ENCODE assay signal across 11 cellular contexts in the genomic region with DNA sequence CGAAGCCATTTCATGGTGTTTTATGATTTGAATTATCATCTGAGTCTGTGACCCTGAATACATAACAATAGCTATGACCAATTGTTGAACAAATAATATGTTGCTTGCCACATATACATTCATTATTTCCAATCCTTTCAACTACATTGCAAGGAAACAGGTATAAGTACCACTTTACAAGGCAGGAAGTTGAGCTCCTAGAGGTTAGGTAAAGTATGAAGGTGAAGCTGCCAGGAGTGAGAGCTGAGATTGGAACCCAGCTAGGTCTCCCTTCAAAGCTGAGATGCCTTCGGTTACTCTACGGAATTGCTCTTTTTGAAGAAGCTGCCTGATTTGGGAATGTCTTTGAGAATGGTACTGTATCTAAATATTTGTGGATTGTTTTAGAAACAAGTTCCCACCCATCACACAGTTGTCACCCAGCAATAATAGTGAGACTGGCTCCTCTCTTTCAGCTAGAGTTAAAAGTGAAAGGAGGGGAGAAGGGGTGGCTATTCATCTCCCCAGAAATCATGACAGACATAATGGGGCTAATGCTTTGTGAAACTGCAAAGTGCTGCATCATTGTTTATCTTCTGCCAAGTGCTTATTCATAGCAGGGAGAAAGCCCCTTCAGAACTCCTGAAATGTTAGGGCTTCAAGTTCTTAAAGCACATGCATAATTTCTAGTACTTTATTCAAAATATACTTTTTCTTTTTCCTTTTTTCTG.
DNase-seq lines count a peak whose midpoint lies in the region; ATAC-seq, FAIRE-seq and TF ChIP-seq lines count a peak whose summit lies in the region.
"Had no signal": no experiment of that assay in that cellular context is flagged by ENCODE, and none has a peak within 500 bp of the region (broad histone marks: within the 10 kb centered on the region; RNA-seq: fewer than 3 reads in every experiment).

No MANE protein-coding gene starts in this region.

- H3K9ac ChIP-seq in KMS-11 (no peak overlapping the region; the same call in 1 of the 2 replicates), mesendoderm (ENCODE audit: low read length) (no peak overlapping the region)

- H4K8ac ChIP-seq in mesendoderm (ENCODE audit: low read depth, low read length): no peak overlapping the region

- H2BK120ac ChIP-seq in mesendoderm (ENCODE audit: low read depth, low read length): no peak overlapping the region

- no peaks in the 10 kb centered on the region for H3K79me2 ChIP-seq in KMS-11 (ENCODE audit: insufficient read depth, low read depth)
- no peaks in the 10 kb centered on the region for H3K79me2 ChIP-seq in mesendoderm (ENCODE audit: control insufficient read depth, insufficient read depth, low read length)

- H3K4me1 ChIP-seq in CD8-positive, alpha-beta T cell (ENCODE audit: insufficient read depth, low read length): peaks cover 20% of the 10 kb centered on the region
- H3K4me1 ChIP-seq in KMS-11 (ENCODE audit: low read depth, poor library complexity, severe bottlenecking) (peaks cover 20% of the 10 kb centered on the region), mesendoderm (ENCODE audit: control insufficient read depth, low read depth, low read length) (peaks cover 2% of the 10 kb centered on the region)

- CTCF ChIA-PET in CD8-positive, alpha-beta T cell (lab: Charles Lee): interaction anchor here (0.6 kb wide), 1 partner anchor 143 kb away, joined by 3 read pairs; no protein-coding TSS in a partner anchor

- H3K27ac ChIP-seq in CD8-positive, alpha-beta T cell (ENCODE audit: low read depth, low read length): no peak overlapping the region
- H3K27ac ChIP-seq in KMS-11 (no peak overlapping the region; the same call in 1 of the 2 replicates), mesendoderm (ENCODE audit: low read depth, low read length) (no peak overlapping the region)
- H3K27ac ChIP-seq: neutrophil had no signal

- no CpG with 5 or more reads among the region's 3 CpGs for WGBS in mesendoderm (ENCODE audit: extremely low coverage, insufficient coverage, low lambda C conversion rate)

- peaks cover 41% of the 10 kb centered on the region for H3K36me3 Mint-ChIP-seq in CD8-positive, alpha-beta T cell

- no peak overlapping the region for H2AK5ac ChIP-seq in mesendoderm (ENCODE audit: low read length)

- peak overlapping the region; percentile 37 for H3K27ac Mint-ChIP-seq in CD8-positive, alpha-beta T cell

- H3K27me3 ChIP-seq in CD8-positive, alpha-beta T cell (ENCODE audit: insufficient read depth, low read length): no peaks in the 10 kb centered on the region
- H3K27me3 ChIP-seq in KMS-11 (ENCODE audit: insufficient read depth, low read depth): no peaks in the 10 kb centered on the region
- H3K27me3 ChIP-seq in bronchial epithelial cell (ENCODE audit: control insufficient read depth, insufficient read depth, low read length): no peaks in the 10 kb centered on the region
- no peaks in the 10 kb centered on the region for H3K27me3 ChIP-seq in mesendoderm (ENCODE audit: insufficient read depth, low read length, poor library complexity)
- H3K27me3 ChIP-seq: neutrophil had no signal

- no peak for DNase-seq in CD8-positive, alpha-beta T cell
- DNase-seq in bronchial epithelial cell (ENCODE audit: low read depth) (peak; percentile 20), mesendoderm (peak; percentile 21), NCI-H510A (lab: John Stamatoyannopoulos, UW) (no peak), NCI-H345 treated with DMSO at 0.1 percent for 48 hours (lab: John Stamatoyannopoulos, UW; ENCODE audit: unreplicated experiment) (no peak), sciatic nerve (ENCODE audit: low spot score) (no peak)
- DNase-seq: cortex of kidney, NCI-H187 had no signal

- no peak overlapping the region for H2BK5ac ChIP-seq in mesendoderm (ENCODE audit: low read length)

- no peaks in the 10 kb centered on the region for H4K20me1 ChIP-seq in KMS-11 (ENCODE audit: insufficient read depth)

- peak overlapping the region; percentile 57 for H2BK15ac ChIP-seq in mesendoderm (replicated peaks; ENCODE audit: low read depth)

- no peak overlapping the region for H3K4ac ChIP-seq in mesendoderm (ENCODE audit: low read depth, low read length)

- H3K23ac ChIP-seq in mesendoderm (ENCODE audit: low read length): no peak overlapping the region

- no peak for TF ChIP-seq CTCF in CD8-positive, alpha-beta T cell (IDR thresholded peaks at IDR 0.05)
- TF ChIP-seq CTCF in KMS-11 (conservative IDR thresholded peaks at IDR 0.05; ENCODE audit: low read depth, low read length): no peak
- no peak for TF ChIP-seq CTCF in bronchial epithelial cell (IDR thresholded peaks at IDR 0.05; ENCODE audit: insufficient read depth, low read length, severe bottlenecking)

- H3K18ac ChIP-seq in mesendoderm (ENCODE audit: low read length): no peak overlapping the region

- H4K5ac ChIP-seq in mesendoderm (ENCODE audit: low read length): no peak overlapping the region

- POLR2A ChIA-PET in CD8-positive, alpha-beta T cell (lab: Charles Lee): interaction anchor here (0.6 kb wide), 2 partner anchors 27 to 197 kb away, joined by 3 read pairs; no protein-coding TSS in a partner anchor

- peak; percentile 62 for ATAC-seq in CD8-positive, alpha-beta T cell
- ATAC-seq in GM21723 (IDR thresholded peaks at IDR 0.05; ENCODE audit: unreplicated experiment): no peak
- ATAC-seq in sciatic nerve: no peak

- no peaks in the 10 kb centered on the region for H3K27me3 Mint-ChIP-seq in CD8-positive, alpha-beta T cell (ENCODE audit: low read depth)

- no peak overlapping the region for H3K56ac ChIP-seq in mesendoderm (ENCODE audit: low read length)

- no peak for FAIRE-seq in bronchial epithelial cell (lab: Jason Lieb, UNC)

- no peak overlapping the region for H3K4me3 ChIP-seq in CD8-positive, alpha-beta T cell (ENCODE audit: low read depth, low read length)
- H3K4me3 ChIP-seq in KMS-11 (IDR thresholded peaks at IDR 0.05; ENCODE audit: insufficient read depth, low read depth, low read length): no peak overlapping the region
- no peak overlapping the region for H3K4me3 ChIP-seq in bronchial epithelial cell (ENCODE audit: low read depth, low read length)
- no peak overlapping the region for H3K4me3 ChIP-seq in mesendoderm (ENCODE audit: low read length)

- H3K79me1 ChIP-seq in mesendoderm (ENCODE audit: low read length): no peaks in the 10 kb centered on the region

- H3K4me1 Mint-ChIP-seq in CD8-positive, alpha-beta T cell (ENCODE audit: low read depth): peaks cover 33% of the 10 kb centered on the region

- H3K4me2 ChIP-seq in KMS-11 (peak overlapping the region; percentile 36), mesendoderm (ENCODE audit: low read length) (no peak overlapping the region)

- no peaks in the 10 kb centered on the region for H3K9me3 ChIP-seq in CD8-positive, alpha-beta T cell (ENCODE audit: low read length)
- H3K9me3 ChIP-seq: neutrophil had no signal

- no peak overlapping the region for H2AFZ ChIP-seq in KMS-11 (ENCODE audit: low read depth)

- peaks cover 15% of the 10 kb centered on the region for H3K9me3 Mint-ChIP-seq in CD8-positive, alpha-beta T cell

- H3K4me3 Mint-ChIP-seq in CD8-positive, alpha-beta T cell: no peak overlapping the region

- intact Hi-C loops in CD8-positive, alpha-beta T cell (cut with DNase I, micrococcal nuclease): no loop called here
- intact Hi-C loops in sciatic nerve (cut with DNase I): no loop called here

- no peaks in the 10 kb centered on the region for H3K36me3 ChIP-seq in CD8-positive, alpha-beta T cell (ENCODE audit: insufficient read depth, low read length)
- H3K36me3 ChIP-seq in KMS-11 (ENCODE audit: insufficient read depth): no peaks in the 10 kb centered on the region
- H3K36me3 ChIP-seq in bronchial epithelial cell (ENCODE audit: control insufficient read depth, insufficient read depth, low read length): no peaks in the 10 kb centered on the region
- H3K36me3 ChIP-seq in mesendoderm (ENCODE audit: control insufficient read depth, insufficient read depth, low read length): no peaks in the 10 kb centered on the region
- H3K36me3 ChIP-seq: neutrophil had no signal

Comparison
In these comparisons a context has a peak if more than half of its experiments do, and no peak if none do; other contexts are left out.
1. DNase-seq: peak in bronchial epithelial cell (single experiment) and mesendoderm (single experiment); none in CD8-positive, alpha-beta T cell (0 of 7), NCI-H510A (single experiment), NCI-H345 treated with DMSO at 0.1 percent for 48 hours (single experiment) and sciatic nerve (single experiment).